9 cellular contexts compared by ENCODE assay signal in the genomic region with DNA sequence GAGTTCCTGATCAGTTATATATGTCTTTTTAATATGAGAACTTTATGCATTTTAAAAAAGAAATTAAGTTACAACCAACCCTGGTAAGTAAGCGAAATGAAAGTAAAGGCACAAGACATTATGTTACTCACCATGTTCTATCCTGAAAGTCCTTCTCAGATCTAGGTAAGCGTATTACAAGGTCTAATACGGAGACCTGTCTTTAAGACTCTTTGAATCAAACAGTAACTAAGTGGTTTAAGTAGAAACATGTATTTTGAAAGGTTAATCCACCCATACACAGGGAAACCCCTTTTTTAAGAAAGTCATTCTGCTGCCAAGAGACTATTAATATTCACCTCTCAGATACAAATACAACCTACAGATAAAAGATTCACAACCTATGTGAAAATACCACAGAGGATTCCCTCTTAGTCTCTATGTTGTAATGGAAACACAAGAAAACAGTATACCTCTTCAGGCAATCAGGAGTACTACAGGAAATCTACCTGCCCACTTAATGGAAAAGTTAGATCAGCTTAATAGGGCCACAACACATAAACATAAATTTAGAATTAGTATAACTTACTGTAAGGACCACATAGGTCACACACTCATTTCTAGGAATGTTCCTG.
DNase-seq lines count a peak whose midpoint lies in the region; ATAC-seq, FAIRE-seq and TF ChIP-seq lines count a peak whose summit lies in the region.
"Had no signal": no experiment of that assay in that cellular context is flagged by ENCODE, and none has a peak within 500 bp of the region (broad histone marks: within the 10 kb centered on the region; RNA-seq: fewer than 3 reads in every experiment).

No MANE protein-coding gene starts in this region.

- no peak overlapping the region for H3K27ac ChIP-seq in pancreas

- H3K36me3 ChIP-seq in pancreas: no peaks in the 10 kb centered on the region

- intact Hi-C loops in pancreas (cut with DNase I): no loop called here

- peaks cover 2% of the 10 kb centered on the region for H3K27me3 Mint-ChIP-seq in glutamatergic neuron (ENCODE audit: unreplicated experiment)

- ATAC-seq in GM19455 (IDR thresholded peaks at IDR 0.05; ENCODE audit: unreplicated experiment) (peak; percentile 75), HG03103 (IDR thresholded peaks at IDR 0.05; ENCODE audit: low read depth, unreplicated experiment) (peak; percentile 68), pancreas (no peak)

- H3K4me1 Mint-ChIP-seq in glutamatergic neuron (ENCODE audit: low read depth, unreplicated experiment): no peaks in the 10 kb centered on the region

- WGBS in pancreas, 2 donors: 81 to 88% methylated on average over 3 of the region's 3 CpGs

- DNase-seq in astrocyte of the spinal cord (ENCODE audit: low read depth, low spot score): no peak
- DNase-seq in pancreas: no peak
- DNase-seq in glutamatergic neuron: no peak
- no peak for DNase-seq in iPS-NIHi11 (ENCODE audit: low spot score)
- no peak for DNase-seq in inferior parietal cortex (ENCODE audit: extremely low spot score)
- DNase-seq: NCI-H345 had no signal

- H3K27ac Mint-ChIP-seq in glutamatergic neuron (ENCODE audit: unreplicated experiment): no peak overlapping the region

- H3K27me3 ChIP-seq in pancreas: no peaks in the 10 kb centered on the region

- no peaks in the 10 kb centered on the region for H3K9me3 Mint-ChIP-seq in glutamatergic neuron (ENCODE audit: unreplicated experiment)

- no peak for FAIRE-seq in pancreas (lab: Jason Lieb, UNC)

- H3K36me3 Mint-ChIP-seq in glutamatergic neuron (ENCODE audit: unreplicated experiment): no peaks in the 10 kb centered on the region

- in situ Hi-C loops in astrocyte of the spinal cord (cut with HindIII; ENCODE audit: low sequenced_read_pairs): no loop called here

- TF ChIP-seq CTCF in GM12872 (IDR thresholded peaks at IDR 0.05; ENCODE audit: insufficient read depth, low read depth, low read length) (peak; percentile 39; the same call in 2 of the 3 replicates), astrocyte of the spinal cord (IDR thresholded peaks at IDR 0.05; ENCODE audit: low read depth, low read length) (peak; percentile 1), pancreas (IDR thresholded peaks at IDR 0.05) (no peak), glutamatergic neuron (IDR thresholded peaks at IDR 0.05; ENCODE audit: partially characterized antibody, unreplicated experiment) (no peak)

- H3K4me3 Mint-ChIP-seq in glutamatergic neuron (ENCODE audit: unreplicated experiment): no peak overlapping the region

- H3K9me3 ChIP-seq in pancreas: no peaks in the 10 kb centered on the region

- H3K4me3 ChIP-seq in astrocyte of the spinal cord (ENCODE audit: low read depth, low read length) (no peak overlapping the region), pancreas (no peak overlapping the region)

- H3K4me1 ChIP-seq in pancreas: no peaks in the 10 kb centered on the region

Comparison
In these comparisons a context has a peak if more than half of its experiments do, and no peak if none do; other contexts are left out.
1. CTCF ChIP-seq: peak in GM12872 (single experiment) and astrocyte of the spinal cord (single experiment); none in pancreas (0 of 4) and glutamatergic neuron (single experiment).
2. ATAC-seq: peak in GM19455 (single experiment) and HG03103 (single experiment); none in pancreas (0 of 4).